ENCODE assay signal across 21 cellular contexts in the genomic region with DNA sequence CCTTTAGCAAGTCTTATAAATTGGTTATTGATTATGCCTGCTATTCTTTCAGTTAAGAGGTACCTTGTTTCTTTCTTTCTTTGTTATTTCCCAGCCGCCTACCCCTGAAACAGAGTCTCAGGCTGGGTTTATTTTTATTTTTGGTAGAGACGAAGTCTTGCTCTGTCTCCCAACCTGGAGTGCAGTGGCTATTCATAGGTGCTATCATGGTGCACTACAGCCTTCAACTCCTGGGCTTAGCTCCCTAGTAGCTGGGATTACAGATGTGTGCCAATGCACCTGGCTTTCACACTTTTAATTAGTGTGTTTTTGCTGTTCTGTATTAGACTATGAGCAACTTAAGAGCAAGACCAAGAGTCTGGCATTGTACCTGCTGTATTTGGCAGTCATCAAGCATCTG. TPM values are rescaled to one million over a fixed set of nuclear protein-coding genes. Genes with fewer than 3 reads are reported as not detected.
DNase-seq lines count a peak whose midpoint lies in the region; ATAC-seq and TF ChIP-seq lines count a peak whose summit lies in the region.
"Had no signal": no experiment of that assay in that cellular context is flagged by ENCODE, and none has a peak within 500 bp of the region (broad histone marks: within the 10 kb centered on the region; RNA-seq: fewer than 3 reads in every experiment).

No MANE protein-coding gene starts in this region.

- no peak overlapping the region for H3K27ac ChIP-seq in CD4-positive, alpha-beta memory T cell (ENCODE audit: low read depth, low read length)
- no peak overlapping the region for H3K27ac ChIP-seq in A673 (ENCODE audit: low read depth, low read length, poor library complexity, severe bottlenecking)
- H3K27ac ChIP-seq: A549, BLaER1 had no signal

- CTCF ChIA-PET in CD4-positive, alpha-beta memory T cell (lab: Charles Lee; ENCODE audit: partially characterized antibody), result no interaction called here
- CTCF ChIA-PET in A673 (lab: Charles Lee), result no interaction called here

- H3K27me3 ChIP-seq in CD4-positive, alpha-beta memory T cell (ENCODE audit: insufficient read depth, low read length), result no peaks in the 10 kb centered on the region
- no peaks in the 10 kb centered on the region for H3K27me3 ChIP-seq in A673 (replicated peaks; ENCODE audit: insufficient read depth, low read depth, low read length, poor library complexity)
- H3K27me3 ChIP-seq: BLaER1 had no signal

- H3K27me3 Mint-ChIP-seq in activated naive CD4-positive, alpha-beta T cell treated with anti-CD3 and anti-CD28 coated beads, Interleukin-2, amount 50 U/mL, for 24 hours, result no peaks in the 10 kb centered on the region
- no peaks in the 10 kb centered on the region for H3K27me3 Mint-ChIP-seq in CD4-positive, alpha-beta memory T cell
- H3K27me3 Mint-ChIP-seq in activated T-helper 1 cell treated with anti-CD3 and anti-CD28 coated beads, Interleukin-12 subunit alpha, Interleukin-12 subunit beta, Interleukin-2, Interleukin-4 antibody, amounts not matched to agents 30 ng/mL and 10 ng/mL and 1 ng/mL, durations not matched to agents 14 hours and 24 hours and 36 hours (ENCODE audit: insufficient read depth), result no peaks in the 10 kb centered on the region
- H3K27me3 Mint-ChIP-seq in naive thymus-derived CD8-positive, alpha-beta T cell, result no peaks in the 10 kb centered on the region

- H3K27ac Mint-ChIP-seq in activated naive CD4-positive, alpha-beta T cell treated with anti-CD3 and anti-CD28 coated beads, Interleukin-2, amount 50 U/mL, for 24 hours, result peak overlapping the region; percentile 20
- peak overlapping the region in 6 of 7 donors; percentile 3 to 89 (median 52) for H3K27ac Mint-ChIP-seq in CD4-positive, alpha-beta memory T cell
- peak overlapping the region; percentile 1 for H3K27ac Mint-ChIP-seq in activated T-helper 1 cell treated with anti-CD3 and anti-CD28 coated beads, Interleukin-12 subunit alpha, Interleukin-12 subunit beta, Interleukin-2, Interleukin-4 antibody, amounts not matched to agents 30 ng/mL and 10 ng/mL and 1 ng/mL, durations not matched to agents 14 hours and 24 hours and 36 hours
- H3K27ac Mint-ChIP-seq in naive thymus-derived CD8-positive, alpha-beta T cell, result peak overlapping the region in 6 of 10 donors; percentile 19 to 78 (median 47)

- peaks cover 31% of the 10 kb centered on the region for H3K4me1 Mint-ChIP-seq in activated naive CD4-positive, alpha-beta T cell treated with anti-CD3 and anti-CD28 coated beads, Interleukin-2, amount 50 U/mL, for 24 hours
- peaks cover 13 to 43% (median 23%) of the 10 kb centered on the region in 4 donors for H3K4me1 Mint-ChIP-seq in CD4-positive, alpha-beta memory T cell
- H3K4me1 Mint-ChIP-seq in activated T-helper 1 cell treated with anti-CD3 and anti-CD28 coated beads, Interleukin-12 subunit alpha, Interleukin-12 subunit beta, Interleukin-2, Interleukin-4 antibody, amounts not matched to agents 30 ng/mL and 10 ng/mL and 1 ng/mL, durations not matched to agents 14 hours and 24 hours and 36 hours (ENCODE audit: low read depth), result peaks cover 4% of the 10 kb centered on the region
- peaks cover 22 to 49% (median 40%) of the 10 kb centered on the region in 4 donors for H3K4me1 Mint-ChIP-seq in naive thymus-derived CD8-positive, alpha-beta T cell

- no peak overlapping the region for H3K4me3 ChIP-seq in CD4-positive, alpha-beta memory T cell (ENCODE audit: low read length in 2 of 2)
- H3K4me3 ChIP-seq in A673 (ENCODE audit: low read depth, low read length, poor library complexity, severe bottlenecking), result no peak overlapping the region
- H3K4me3 ChIP-seq: A549, BLaER1 had no signal

- no peak for DNase-seq in activated naive CD4-positive, alpha-beta T cell (lab: John Stamatoyannopoulos, UW)
- no peak for DNase-seq in CD4-positive, alpha-beta memory T cell
- no peak for DNase-seq in activated T-helper 1 cell treated with anti-CD3 and anti-CD28 coated beads, Interleukin-12 subunit alpha, Interleukin-12 subunit beta, Interleukin-2, Interleukin-4 antibody, amounts not matched to agents 30 ng/mL and 10 ng/mL and 1 ng/mL, durations not matched to agents 14 hours and 24 hours and 36 hours (ENCODE audit: low spot score)
- DNase-seq in naive thymus-derived CD8-positive, alpha-beta T cell, result no peak
- DNase-seq in hypothalamus (lab: John Stamatoyannopoulos, UW) (no peak), A673 (ENCODE audit: low spot score) (no peak), midbrain (lab: John Stamatoyannopoulos, UW) (no peak)
- DNase-seq: COR-L47, GOT3, MM.1S, NCI-H1092, NCI-H146, NCI-H2081 treated with DMSO at 0.1 percent for 48 hours, NCI-H510A, NCI-H748 treated with DMSO at 0.1 percent for 48 hours, RPMI8226 had no signal

- POLR2A ChIA-PET in CD4-positive, alpha-beta memory T cell (lab: Charles Lee; ENCODE audit: partially characterized antibody), result no interaction called here
- POLR2A ChIA-PET in naive thymus-derived CD8-positive, alpha-beta T cell (lab: Charles Lee), result no interaction called here
- POLR2A ChIA-PET in A673 (lab: Charles Lee; ENCODE audit: low non-redundant PET), result no interaction called here

- no peak overlapping the region for H3K4me3 Mint-ChIP-seq in activated naive CD4-positive, alpha-beta T cell treated with anti-CD3 and anti-CD28 coated beads, Interleukin-2, amount 50 U/mL, for 24 hours
- peak overlapping the region in 1 of 8 donors; percentile 36 for H3K4me3 Mint-ChIP-seq in CD4-positive, alpha-beta memory T cell
- no peak overlapping the region for H3K4me3 Mint-ChIP-seq in activated T-helper 1 cell treated with anti-CD3 and anti-CD28 coated beads, Interleukin-12 subunit alpha, Interleukin-12 subunit beta, Interleukin-2, Interleukin-4 antibody, amounts not matched to agents 30 ng/mL and 10 ng/mL and 1 ng/mL, durations not matched to agents 14 hours and 24 hours and 36 hours
- no peak overlapping the region for H3K4me3 Mint-ChIP-seq in naive thymus-derived CD8-positive, alpha-beta T cell

- no peaks in the 10 kb centered on the region for H3K9me3 ChIP-seq in CD4-positive, alpha-beta memory T cell (ENCODE audit: control insufficient read depth in 1 of 2, low read length in 2 of 2)
- no peaks in the 10 kb centered on the region for H3K9me3 ChIP-seq in A673 (ENCODE audit: low read depth, low read length, poor library complexity, severe bottlenecking)
- H3K9me3 ChIP-seq: A549 had no signal

- H3K36me3 Mint-ChIP-seq in activated naive CD4-positive, alpha-beta T cell treated with anti-CD3 and anti-CD28 coated beads, Interleukin-2, amount 50 U/mL, for 24 hours, result peaks cover 8% of the 10 kb centered on the region
- peaks cover 18 to 21% of the 10 kb centered on the region in 2 donors for H3K36me3 Mint-ChIP-seq in CD4-positive, alpha-beta memory T cell
- H3K36me3 Mint-ChIP-seq in activated T-helper 1 cell treated with anti-CD3 and anti-CD28 coated beads, Interleukin-12 subunit alpha, Interleukin-12 subunit beta, Interleukin-2, Interleukin-4 antibody, amounts not matched to agents 30 ng/mL and 10 ng/mL and 1 ng/mL, durations not matched to agents 14 hours and 24 hours and 36 hours (ENCODE audit: low read depth), result peaks cover 14% of the 10 kb centered on the region
- H3K36me3 Mint-ChIP-seq in naive thymus-derived CD8-positive, alpha-beta T cell, result peaks cover 0 to 37% (median 6%) of the 10 kb centered on the region in 3 donors

- H3K4me1 ChIP-seq in CD4-positive, alpha-beta memory T cell (ENCODE audit: insufficient read depth, low read length), result peaks cover 12% of the 10 kb centered on the region
- H3K4me1 ChIP-seq in A673 (ENCODE audit: insufficient read depth, low read length, poor library complexity, severe bottlenecking), result no peaks in the 10 kb centered on the region
- H3K4me1 ChIP-seq: A549 had no signal

- no peaks in the 10 kb centered on the region for H3K36me3 ChIP-seq in CD4-positive, alpha-beta memory T cell (ENCODE audit: insufficient read depth, low read length)
- H3K36me3 ChIP-seq in A673 (ENCODE audit: insufficient read depth, low read length, poor library complexity, severe bottlenecking), result peaks cover 3% of the 10 kb centered on the region

- H3K9me3 Mint-ChIP-seq in activated naive CD4-positive, alpha-beta T cell treated with anti-CD3 and anti-CD28 coated beads, Interleukin-2, amount 50 U/mL, for 24 hours, result no peaks in the 10 kb centered on the region
- no peaks in the 10 kb centered on the region for H3K9me3 Mint-ChIP-seq in CD4-positive, alpha-beta memory T cell
- H3K9me3 Mint-ChIP-seq in activated T-helper 1 cell treated with anti-CD3 and anti-CD28 coated beads, Interleukin-12 subunit alpha, Interleukin-12 subunit beta, Interleukin-2, Interleukin-4 antibody, amounts not matched to agents 30 ng/mL and 10 ng/mL and 1 ng/mL, durations not matched to agents 14 hours and 24 hours and 36 hours, result no peaks in the 10 kb centered on the region
- H3K9me3 Mint-ChIP-seq in naive thymus-derived CD8-positive, alpha-beta T cell, result no peaks in the 10 kb centered on the region

- TF ChIP-seq CTCF in A673 (conservative IDR thresholded peaks at IDR 0.05; ENCODE audit: low read depth, low read length), result no peak

- BruUV-seq in A673 (replicated peaks; lab: Mats Ljungman, UMichigan), result no TSS peak

- intact Hi-C loops in CD4-positive, alpha-beta memory T cell (cut with micrococcal nuclease), result no loop called here
- intact Hi-C loops in activated T-helper 1 cell treated with anti-CD3 and anti-CD28 coated beads, Interleukin-12 subunit alpha, Interleukin-12 subunit beta, Interleukin-2, Interleukin-4 antibody, amounts not matched to agents 30 ng/mL and 10 ng/mL and 1 ng/mL, durations not matched to agents 14 hours and 24 hours and 36 hours (cut with micrococcal nuclease), result no loop called here
- intact Hi-C loops in A673 (cut with micrococcal nuclease; ENCODE audit: unreplicated experiment), result no loop called here

- no peak for ATAC-seq in naive thymus-derived CD8-positive, alpha-beta T cell
- ATAC-seq: A549, HCT116 had no signal

RNA-seq across cellular contexts. Expression of a gene that starts 14.2 kb away (rescaled TPM):
- 10 to 100 TPM; 52.4 to 56.5 TPM for total RNA-seq in CD4-positive, alpha-beta memory T cell
- polyA plus RNA-seq in CD4-positive, alpha-beta memory T cell, result 10 to 100 TPM in 1 of 2 donors, 1 to 10 TPM in 1; 1.5 to 10.9 TPM
- 36.0 and 37.6 TPM in 2 replicates for total RNA-seq in activated T-helper 1 cell treated with anti-CD3 and anti-CD28 coated beads, Interleukin-12 subunit alpha, Interleukin-12 subunit beta, Interleukin-2, Interleukin-4 antibody, amounts not matched to agents 30 ng/mL and 10 ng/mL and 1 ng/mL, durations not matched to agents 14 hours and 24 hours and 36 hours
- 10 to 100 TPM; 45.0 to 48.5 TPM for total RNA-seq in naive thymus-derived CD8-positive, alpha-beta T cell
- 1 to 10 TPM; 2.8 to 9.6 (median 3.3) TPM for polyA plus RNA-seq in naive thymus-derived CD8-positive, alpha-beta T cell
- total RNA-seq in A673 (2021), result 34.3 and 34.4 TPM in 2 replicates

RNA-seq across cellular contexts. Expression of a gene that starts 46.9 kb away (rescaled TPM):
- 1 to 10 TPM; 5.1 to 8.1 TPM for total RNA-seq in CD4-positive, alpha-beta memory T cell
- polyA plus RNA-seq in CD4-positive, alpha-beta memory T cell, result 1 to 10 TPM; 4.2 to 9.4 TPM
- total RNA-seq in activated T-helper 1 cell treated with anti-CD3 and anti-CD28 coated beads, Interleukin-12 subunit alpha, Interleukin-12 subunit beta, Interleukin-2, Interleukin-4 antibody, amounts not matched to agents 30 ng/mL and 10 ng/mL and 1 ng/mL, durations not matched to agents 14 hours and 24 hours and 36 hours, result 0.64 and 1.7 TPM in 2 replicates
- total RNA-seq in naive thymus-derived CD8-positive, alpha-beta T cell, result 1 to 10 TPM; 5.5 to 6.1 TPM
- 1 to 10 TPM; 1.5 to 2.9 (median 2.0) TPM for polyA plus RNA-seq in naive thymus-derived CD8-positive, alpha-beta T cell
- total RNA-seq in A673 (2021), result 0.58 and 1.5 TPM in 2 replicates
- total RNA-seq: LHCN-M2 had no signal
- polyA plus RNA-seq: A549 had no signal

RNA-seq across cellular contexts. Expression of a gene that starts 48.1 kb away (rescaled TPM):
- total RNA-seq in CD4-positive, alpha-beta memory T cell, result 100 to 1,000 TPM; 377 to 417 TPM
- 100 to 1,000 TPM; 259 to 394 TPM for polyA plus RNA-seq in CD4-positive, alpha-beta memory T cell
- total RNA-seq in activated T-helper 1 cell treated with anti-CD3 and anti-CD28 coated beads, Interleukin-12 subunit alpha, Interleukin-12 subunit beta, Interleukin-2, Interleukin-4 antibody, amounts not matched to agents 30 ng/mL and 10 ng/mL and 1 ng/mL, durations not matched to agents 14 hours and 24 hours and 36 hours, result 451 and 465 TPM in 2 replicates
- total RNA-seq in naive thymus-derived CD8-positive, alpha-beta T cell, result 100 to 1,000 TPM; 219 to 225 TPM
- 100 to 1,000 TPM; 172 to 220 (median 190) TPM for polyA plus RNA-seq in naive thymus-derived CD8-positive, alpha-beta T cell
- 598 and 609 TPM in 2 replicates for total RNA-seq in A673 (2021)

RNA-seq across cellular contexts. Expression of a gene that starts 59.8 kb away (rescaled TPM):
- total RNA-seq in CD4-positive, alpha-beta memory T cell, result 100 to 1,000 TPM; 119 to 121 TPM
- polyA plus RNA-seq in CD4-positive, alpha-beta memory T cell, result 10 to 100 TPM in 1 of 2 donors, 1 to 10 TPM in 1; 8.3 to 24.3 TPM
- 124 and 132 TPM in 2 replicates for total RNA-seq in activated T-helper 1 cell treated with anti-CD3 and anti-CD28 coated beads, Interleukin-12 subunit alpha, Interleukin-12 subunit beta, Interleukin-2, Interleukin-4 antibody, amounts not matched to agents 30 ng/mL and 10 ng/mL and 1 ng/mL, durations not matched to agents 14 hours and 24 hours and 36 hours
- total RNA-seq in naive thymus-derived CD8-positive, alpha-beta T cell, result 100 to 1,000 TPM; 170 to 175 TPM
- polyA plus RNA-seq in naive thymus-derived CD8-positive, alpha-beta T cell, result 10 to 100 TPM in 2 of 3 donors, 1 to 10 TPM in 1; 7.8 to 20.9 (median 13.5) TPM
- 59.5 and 63.9 TPM in 2 replicates for total RNA-seq in A673 (2021)

Comparison
In these comparisons a context has a peak if more than half of its experiments do, and no peak if none do; other contexts are left out.
1. H3K27ac Mint-ChIP-seq: peak in every context shown above with its lines; median percentile 52 in CD4-positive, alpha-beta memory T cell; 47 in naive thymus-derived CD8-positive, alpha-beta T cell; 20 in activated naive CD4-positive, alpha-beta T cell treated with anti-CD3 and anti-CD28 coated beads, Interleukin-2, amount 50 U/mL, for 24 hours; 1 in activated T-helper 1 cell treated with anti-CD3 and anti-CD28 coated beads, Interleukin-12 subunit alpha, Interleukin-12 subunit beta, Interleukin-2, Interleukin-4 antibody, amounts not matched to agents 30 ng/mL and 10 ng/mL and 1 ng/mL, durations not matched to agents 14 hours and 24 hours and 36 hours.